Comparison of ENCODE assay signal across 11 cellular contexts in genomic region chr4:108829981-108830492, GRCh38.
"Had no signal": no experiment of that assay in that cellular context is flagged by ENCODE, and none has a peak within 500 bp of the region (broad histone marks: within the 10 kb centered on the region; RNA-seq: fewer than 3 reads in every experiment).

No MANE protein-coding gene starts in this region.

- H3K4me1 ChIP-seq: lower lobe of right lung had no signal

- H3K36me3 ChIP-seq: gastrocnemius medialis, lower lobe of right lung, tibial artery had no signal

- H3K27ac ChIP-seq: coronary artery, gastrocnemius medialis, lower lobe of right lung, tibial artery had no signal

- ATAC-seq: stimulated activated naive CD8-positive, alpha-beta T cell treated with anti-CD3 and anti-CD28 coated beads, Interleukin-15, Interleukin-2, amounts not matched to agents 100 U/mL and 50 U/mL, for 24 hours had no signal

- H3K27me3 ChIP-seq: gastrocnemius medialis, tibial artery had no signal

- DNase-seq: activated CD4-positive, alpha-beta T cell treated with anti-CD3 and anti-CD28 coated beads, Interleukin-2, amount 50 U/mL, for 4 hours; activated gamma-delta T cell treated with Interleukin-2 at 50 U/mL for 16 hours; amniotic stem cell; central memory CD4-positive, alpha-beta T cell; immature natural killer cell; retina; stimulated activated naive CD8-positive, alpha-beta T cell treated with anti-CD3 and anti-CD28 coated beads, Interleukin-15, Interleukin-2, amounts not matched to agents 100 U/mL and 50 U/mL, for 24 hours; tibial artery had no signal

- H3K4me3 ChIP-seq: coronary artery, lower lobe of right lung, tibial artery had no signal

- H3K9me3 ChIP-seq: gastrocnemius medialis, lower lobe of right lung, tibial artery had no signal
